15 cellular contexts compared by ENCODE assay signal in the genomic region with DNA sequence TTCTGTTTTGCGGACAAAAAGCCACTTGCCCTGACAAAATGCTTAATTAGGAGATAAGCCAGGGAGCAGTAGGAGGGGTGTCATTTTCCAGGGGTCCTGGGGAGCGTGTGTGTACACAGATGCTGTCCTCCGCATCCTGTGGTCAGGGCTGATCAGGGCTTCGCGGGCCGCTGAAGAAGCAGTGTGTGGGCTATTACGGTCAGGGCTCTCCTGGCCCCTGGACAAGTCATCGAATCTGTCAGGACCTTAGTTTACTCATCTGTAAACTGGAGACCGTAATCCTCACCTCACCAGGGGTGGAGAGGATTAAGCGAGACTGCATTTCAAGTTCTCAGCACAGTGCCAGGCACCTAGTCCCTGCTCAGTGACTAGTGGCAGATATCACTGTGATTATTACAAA. TPM values are rescaled to one million over a fixed set of nuclear protein-coding genes. Genes with fewer than 3 reads are reported as not detected.
DNase-seq lines count a peak whose midpoint lies in the region; ATAC-seq, FAIRE-seq and TF ChIP-seq lines count a peak whose summit lies in the region.
"Had no signal": no experiment of that assay in that cellular context is flagged by ENCODE, and none has a peak within 500 bp of the region (broad histone marks: within the 10 kb centered on the region; RNA-seq: fewer than 3 reads in every experiment).

No MANE protein-coding gene starts in this region.

- no peak for TF ChIP-seq RAD21 in K562 (CRISPR knock-in tag; conservative IDR thresholded peaks at IDR 0.05 in 1 of 2, IDR thresholded peaks at IDR 0.05 in 1 of 2)

- H3K9me1 ChIP-seq in K562 (ENCODE audit: control insufficient read depth, insufficient read depth, low read length): no peaks in the 10 kb centered on the region

- POLR2A ChIA-PET in K562 (lab: Yijun Ruan, JAX): interaction anchor here (0.9 to 1.1 kb wide), 2 partner anchors 28 to 29 kb away, joined by 3 to 4 read pairs; no protein-coding TSS in a partner anchor

- H3K27me3 Mint-ChIP-seq in neural progenitor cell (ENCODE audit: insufficient read depth, low read depth): peaks cover 7% of the 10 kb centered on the region

- H3K4me2 ChIP-seq in K562 (ENCODE audit: insufficient read depth, low read length) (peak overlapping the region; percentile 18; the same call in 1 of the 2 replicates), neural progenitor cell (peak overlapping the region; percentile 33)
- H3K4me2 ChIP-seq: A549, GM23338 had no signal

- no peak overlapping the region for H3K4me3 Mint-ChIP-seq in neural progenitor cell
- H3K4me3 Mint-ChIP-seq: CD4-positive, alpha-beta memory T cell; GM23338 had no signal

- BruUV-seq in K562 (replicated peaks; lab: Mats Ljungman, UMichigan): no TSS peak

- no peak overlapping the region for H3K27ac Mint-ChIP-seq in neural progenitor cell
- H3K27ac Mint-ChIP-seq: CD4-positive, alpha-beta memory T cell; GM23338 had no signal

- no peaks in the 10 kb centered on the region for H3K36me3 ChIP-seq in cardiac muscle cell
- no peaks in the 10 kb centered on the region for H3K36me3 ChIP-seq in K562 (ENCODE audit: control insufficient read depth, insufficient read depth, low read length)
- H3K36me3 ChIP-seq in neural progenitor cell: no peaks in the 10 kb centered on the region
- H3K36me3 ChIP-seq: BE2C had no signal

- H3K79me2 ChIP-seq in K562 (ENCODE audit: control insufficient read depth, insufficient read depth, low read length) (no peaks in the 10 kb centered on the region), neural progenitor cell (ENCODE audit: low read depth) (no peaks in the 10 kb centered on the region)

- H3K9ac ChIP-seq in K562 (ENCODE audit: insufficient read depth in 1 of 2, low read depth in 2 of 2, low read length in 2 of 2): peak overlapping the region in 1 of 2 experiments; percentile 81; a peak in 1 of 4 replicates
- no peak overlapping the region for H3K9ac ChIP-seq in neural progenitor cell

- no peaks in the 10 kb centered on the region for H3K36me3 Mint-ChIP-seq in neural progenitor cell
- H3K36me3 Mint-ChIP-seq: CD4-positive, alpha-beta memory T cell had no signal

- no peak for TF ChIP-seq POLR2A in K562 (conservative IDR thresholded peaks at IDR 0.05)

- no peak for TF ChIP-seq EP300 in K562 (IDR thresholded peaks at IDR 0.05; ENCODE audit: low read length)

- peak; percentile 32 for FAIRE-seq in K562 (lab: Jason Lieb, UNC)
- FAIRE-seq: A549, G401.6, GM12892 had no signal

- peaks cover 2% of the 10 kb centered on the region for H3K4me1 Mint-ChIP-seq in neural progenitor cell

- in situ Hi-C loops in K562 (cut with MboI): no loop called here

- H3K4me1 ChIP-seq in cardiac muscle cell (ENCODE audit: low read depth) (peaks cover 11% of the 10 kb centered on the region), K562 (replicated peaks in 1 of 2; ENCODE audit: control insufficient read depth in 2 of 2, insufficient read depth in 2 of 2, low read length in 2 of 2) (peaks cover 6 to 9% of the 10 kb centered on the region in 2 experiments; a peak in 4 of 5 replicates), neural progenitor cell (peaks cover 10% of the 10 kb centered on the region)
- H3K4me1 ChIP-seq: A549, BE2C had no signal

- H3K27ac ChIP-seq in cardiac muscle cell (peak overlapping the region; percentile 66), K562 (ENCODE audit: extremely low read depth, low read depth, low read length) (no peak overlapping the region), neural progenitor cell (peak overlapping the region; percentile 9)
- H3K27ac ChIP-seq: A549, C4-2B had no signal

- H3K4me3 ChIP-seq in cardiac muscle cell (no peak overlapping the region), K562 (no peak overlapping the region), neural progenitor cell (no peak overlapping the region)
- H3K4me3 ChIP-seq: A549, GM23338 had no signal

- peaks cover 12% of the 10 kb centered on the region for H3F3A ChIP-seq in neural progenitor cell (ENCODE audit: low read depth)

- DNase-seq in cardiac muscle cell (ENCODE audit: low read depth in 1 of 2, low spot score in 1 of 2) (no peak), Right ventricle myocardium superior (no peak), K562 (ENCODE audit: extremely low read depth in 1 of 4, low spot score in 3 of 4) (no peak), neural progenitor cell (ENCODE audit: low spot score) (peak; percentile 33), NCI-H526 treated with DMSO at 0.1 percent for 48 hours (lab: John Stamatoyannopoulos, UW) (no peak)
- DNase-seq: BE2C; CD4-positive, alpha-beta memory T cell; DMS79; H7 had no signal

- TF ChIP-seq CTCF in cardiac muscle cell (IDR thresholded peaks at IDR 0.05; ENCODE audit: low read depth, low read length) (no peak), K562 (IDR thresholded peaks at IDR 0.05 in 2 of 3, conservative IDR thresholded peaks at IDR 0.05 in 1 of 3; ENCODE audit: insufficient read depth in 2 of 3, low read depth in 1 of 3, low read length in 3 of 3) (no peak), neural progenitor cell (IDR thresholded peaks at IDR 0.05) (no peak)

- no peak for ATAC-seq in Right ventricle myocardium superior (ENCODE audit: poor library complexity)
- ATAC-seq in K562: peak; percentile 74
- no peak for ATAC-seq in HG03025 (IDR thresholded peaks at IDR 0.05; ENCODE audit: low FRiP score, unreplicated experiment)
- ATAC-seq: GM23338 had no signal

- intact Hi-C loops in Right ventricle myocardium superior (cut with DNase I): no loop called here
- intact Hi-C loops in K562 (cut with micrococcal nuclease): no loop called here

- H4K20me1 ChIP-seq in K562 (replicated peaks; ENCODE audit: control insufficient read depth, insufficient read depth, low read length) (no peaks in the 10 kb centered on the region), neural progenitor cell (ENCODE audit: low read depth) (no peaks in the 10 kb centered on the region)

- H2AFZ ChIP-seq in K562 (ENCODE audit: low read depth, low read length) (peak overlapping the region; percentile 68), neural progenitor cell (replicated peaks) (no peak overlapping the region)
- H2AFZ ChIP-seq: GM23338 had no signal

- 13% methylated on average over 9 of the region's 10 CpGs for WGBS in K562 (ENCODE audit: insufficient coverage, low coverage, missing lambda C conversion rate)

- CTCF ChIA-PET in K562 (lab: Yijun Ruan, JAX; ENCODE audit: low intra/inter-chr PET ratio): no interaction called here

- H3K27me3 ChIP-seq in cardiac muscle cell (no peaks in the 10 kb centered on the region), K562 (ENCODE audit: control insufficient read depth in 2 of 2, insufficient read depth in 2 of 2, low read length in 2 of 2) (no peaks in the 10 kb centered on the region), neural progenitor cell (peaks cover 6% of the 10 kb centered on the region)
- H3K27me3 ChIP-seq: BE2C had no signal

- H3K9me3 ChIP-seq in cardiac muscle cell (ENCODE audit: low read depth) (no peaks in the 10 kb centered on the region), K562 (replicated peaks; ENCODE audit: control insufficient read depth, insufficient read depth, low read depth, low read length) (no peaks in the 10 kb centered on the region), neural progenitor cell (ENCODE audit: low read depth) (no peaks in the 10 kb centered on the region)
- H3K9me3 ChIP-seq: A549, BE2C had no signal

- peaks cover 5% of the 10 kb centered on the region for H3K9me3 Mint-ChIP-seq in neural progenitor cell
- H3K9me3 Mint-ChIP-seq: CD4-positive, alpha-beta memory T cell had no signal

TF ChIP-seq in K562, 482 proteins besides CTCF, POLR2A, EP300 and RAD21 (continues in another document):
- TF ChIP-seq RBM15 (IDR thresholded peaks at IDR 0.05; ENCODE audit: insufficient read depth, low read length) (no peak), ADNP (tag; IDR thresholded peaks at IDR 0.05) (0 out of 2 replicates have a peak, but pooled peaks have one; percentile 49), SIRT6 (IDR thresholded peaks at IDR 0.05; ENCODE audit: low read depth, low read length) (no peak), SP2 (IDR thresholded peaks at IDR 0.05; ENCODE audit: extremely low read depth, low read depth, low read length, poor library complexity, severe bottlenecking) (no peak)
- TF ChIP-seq, protein P1, sequence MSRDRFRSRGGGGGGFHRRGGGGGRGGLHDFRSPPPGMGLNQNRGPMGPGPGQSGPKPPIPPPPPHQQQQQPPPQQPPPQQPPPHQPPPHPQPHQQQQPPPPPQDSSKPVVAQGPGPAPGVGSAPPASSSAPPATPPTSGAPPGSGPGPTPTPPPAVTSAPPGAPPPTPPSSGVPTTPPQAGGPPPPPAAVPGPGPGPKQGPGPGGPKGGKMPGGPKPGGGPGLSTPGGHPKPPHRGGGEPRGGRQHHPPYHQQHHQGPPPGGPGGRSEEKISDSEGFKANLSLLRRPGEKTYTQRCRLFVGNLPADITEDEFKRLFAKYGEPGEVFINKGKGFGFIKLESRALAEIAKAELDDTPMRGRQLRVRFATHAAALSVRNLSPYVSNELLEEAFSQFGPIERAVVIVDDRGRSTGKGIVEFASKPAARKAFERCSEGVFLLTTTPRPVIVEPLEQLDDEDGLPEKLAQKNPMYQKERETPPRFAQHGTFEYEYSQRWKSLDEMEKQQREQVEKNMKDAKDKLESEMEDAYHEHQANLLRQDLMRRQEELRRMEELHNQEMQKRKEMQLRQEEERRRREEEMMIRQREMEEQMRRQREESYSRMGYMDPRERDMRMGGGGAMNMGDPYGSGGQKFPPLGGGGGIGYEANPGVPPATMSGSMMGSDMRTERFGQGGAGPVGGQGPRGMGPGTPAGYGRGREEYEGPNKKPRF (IDR thresholded peaks at IDR 0.05; ENCODE audit: low read depth, low read length): no peak

RNA-seq across cellular contexts. Expression of a gene that starts 26.0 kb away (rescaled TPM):
- 48.2 and 55.0 TPM in 2 replicates for total RNA-seq in cardiac muscle cell
- 68.4 and 69.8 TPM in 2 replicates for polyA plus RNA-seq in cardiac muscle cell
- total RNA-seq in Right ventricle myocardium superior: 75.2 TPM
- 6.0 and 16.1 TPM in 2 replicates for total RNA-seq in K562 (2011; cell fraction: chromatin; rRNA removed; ENCODE audit: low replicate concordance)
- 4.0 and 5.7 TPM in 2 replicates for total RNA-seq in K562 (2011; cell fraction: nucleolus; rRNA removed)
- 9.7 and 17.9 TPM in 2 replicates for total RNA-seq in K562 (2011; cell fraction: nucleoplasm; rRNA removed)
- total RNA-seq in K562 (2014; rRNA removed): 14.3 and 18.2 TPM in 2 replicates
- 14.8 and 21.2 TPM in 2 replicates for total RNA-seq in K562 (2014; rRNA removed; fragmentation: Illumina TruSeq; extraction: Trizol)
- total RNA-seq in K562 (2015; rRNA removed; fragmentation: Illumina TruSeq; extraction: Trizol): 8.0 and 9.1 TPM in 2 replicates
- total RNA-seq in K562 (2021): 16.4 and 17.8 TPM in 2 replicates
- 23.7 and 24.4 TPM in 2 replicates for polyA plus RNA-seq in K562 (2011; rRNA removed)
- 10.5 and 13.2 TPM in 2 replicates for polyA plus RNA-seq in K562 (2011; cell fraction: cytosol; rRNA removed)
- polyA plus RNA-seq in K562 (2011; cell fraction: nucleus; rRNA removed): 18.3 and 28.9 TPM in 2 replicates
- 12.3 and 13.1 TPM in 2 replicates for polyA plus RNA-seq in K562 (2012)
- polyA plus RNA-seq in K562 (2014; fragmentation: Illumina TruSeq; extraction: Trizol): 13.7 and 17.6 TPM in 2 replicates
- polyA plus RNA-seq in K562 (2014; fragmentation: Nextera tagmentation; extraction: Ambion mirVana): 10 to 100 TPM; 11.4 to 15.8 TPM
- polyA plus RNA-seq in K562 (2014; rRNA removed): 12.9 and 13.4 TPM in 2 replicates
- 27.0 and 27.3 TPM in 2 replicates for polyA minus RNA-seq in K562 (2011; rRNA and poly(A)+ RNA removed)
- 17.8 and 21.1 TPM in 2 replicates for polyA minus RNA-seq in K562 (2011; cell fraction: cytosol; rRNA and poly(A)+ RNA removed)
- 5.9 and 12.3 TPM in 2 replicates for polyA minus RNA-seq in K562 (2011; cell fraction: nucleus; rRNA and poly(A)+ RNA removed)
- total RNA-seq in neural progenitor cell (ENCODE audit: low replicate concordance): 18.2 and 23.5 TPM in 2 replicates
